8 cellular contexts compared by ENCODE assay signal in genomic region chr16:88810868-88811599, GRCh38. TPM values are rescaled to one million over a fixed set of nuclear protein-coding genes. Genes with fewer than 3 reads are reported as not detected.
DNase-seq lines count a peak whose midpoint lies in the region; ATAC-seq and TF ChIP-seq lines count a peak whose summit lies in the region.

No MANE protein-coding gene starts in this region.

- no peak for TF ChIP-seq CTCF in WERI-Rb-1 (IDR thresholded peaks at IDR 0.05; ENCODE audit: low read depth, low read length)

- no peaks in the 10 kb centered on the region for H3K27me3 ChIP-seq in WERI-Rb-1 (ENCODE audit: insufficient read depth, low read depth, severe bottlenecking)

- H3K9me3 ChIP-seq in WERI-Rb-1 (ENCODE audit: severe bottlenecking): no peaks in the 10 kb centered on the region

- peak; percentile 51 for ATAC-seq in HG02759 (IDR thresholded peaks at IDR 0.05; ENCODE audit: unreplicated experiment)

- H3K36me3 ChIP-seq in WERI-Rb-1: peaks cover 41% of the 10 kb centered on the region

- DNase-seq in activated CD4-positive, CD25-positive, alpha-beta regulatory T cell (lab: John Stamatoyannopoulos, UW): peak; percentile 48 to 49 (median 48)
- DNase-seq in activated CD4-positive, CD25-positive, alpha-beta regulatory T cell treated with anti-CD3 and anti-CD28 coated beads, Interleukin-2, amount 50 U/mL, for 72 hours: no peak
- DNase-seq in NCI-H1092 treated with DMSO at 0.1 percent for 48 hours (lab: John Stamatoyannopoulos, UW) (peak; percentile 77), WERI-Rb-1 (peak; percentile 72), cerebellum (ENCODE audit: low spot score) (peak; percentile 84), kidney tubule cell (ENCODE audit: low spot score) (peak; percentile 82)
- peak; percentile 64 for DNase-seq in stimulated activated CD4-positive, alpha-beta T cell treated with anti-CD3 and anti-CD28 coated beads, Interleukin-1b, Interleukin-23, amount 100 ng/mL, for 48 hours

- peak overlapping the region; percentile 54 for H3K4me3 ChIP-seq in WERI-Rb-1 (ENCODE audit: low read depth, low read length)

- peak overlapping the region; percentile 95 for H3K27ac ChIP-seq in WERI-Rb-1

RNA-seq across cellular contexts. Expression of gene APRT, which starts 0.7 kb away (rescaled TPM):
- 10.9 TPM for total RNA-seq in cerebellum

RNA-seq across cellular contexts. Expression of gene CDT1, which starts 7.4 kb away (rescaled TPM):
- total RNA-seq in cerebellum: 7.9 TPM

RNA-seq across cellular contexts. Expression of gene PIEZO1, which starts 26.0 kb away (rescaled TPM):
- total RNA-seq in cerebellum: 9.9 TPM

RNA-seq across cellular contexts. Expression of gene GALNS, which starts 45.7 kb away (rescaled TPM):
- 19.1 TPM for total RNA-seq in cerebellum

RNA-seq across cellular contexts. Expression of gene TRAPPC2L, which starts 45.9 kb away (rescaled TPM):
- total RNA-seq in cerebellum: 26.9 TPM
